1 cellular context compared by ENCODE assay signal in the genomic region with DNA sequence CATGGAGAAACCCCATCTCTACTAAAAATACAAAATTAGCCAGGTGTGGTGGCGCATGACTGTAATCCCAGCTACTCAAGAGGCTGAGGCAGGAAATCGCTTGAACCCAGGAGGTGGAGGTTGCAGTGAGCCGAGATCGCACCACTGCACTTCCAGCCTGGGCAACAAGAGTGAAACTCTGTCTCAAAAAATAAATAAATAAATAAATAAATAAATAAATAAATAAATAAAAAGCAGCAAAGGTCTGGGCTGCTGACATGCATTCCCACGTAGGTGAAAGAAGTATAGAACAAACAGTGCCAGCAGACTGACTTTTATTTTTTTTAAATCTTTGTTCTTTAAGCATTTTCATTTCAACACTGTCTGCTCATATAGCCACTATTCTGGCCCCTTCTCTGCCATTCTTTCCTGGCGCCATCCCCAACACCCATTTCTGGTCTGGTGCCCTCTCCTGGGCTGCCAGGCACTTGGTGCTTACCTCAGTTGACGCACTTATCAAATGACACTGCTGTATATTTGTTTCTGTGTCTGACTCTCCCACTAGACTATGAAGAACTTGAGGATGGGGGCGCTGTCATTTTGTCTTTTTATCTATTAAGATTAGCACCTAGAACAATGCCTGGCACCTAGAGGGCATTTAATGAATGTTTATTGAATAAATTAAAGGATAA.
TF ChIP-seq lines count a peak whose summit lies in the region.

No MANE protein-coding gene starts in this region.

TF ChIP-seq in H1, 55 proteins besides CTCF, POLR2A, EP300 and RAD21:
- no peak for TF ChIP-seq CBX5 (IDR thresholded peaks at IDR 0.05; ENCODE audit: low read depth, low read length)
- no peak for TF ChIP-seq HDAC2 (IDR thresholded peaks at IDR 0.05; ENCODE audit: borderline replicate concordance in 1 of 2, low read depth in 2 of 2, low read length in 2 of 2)
- no peak for TF ChIP-seq YY1 (IDR thresholded peaks at IDR 0.05; ENCODE audit: low read depth, low read length)
- no peak for TF ChIP-seq EGR1 (IDR thresholded peaks at IDR 0.05; ENCODE audit: borderline replicate concordance, low read depth, low read length)
- TF ChIP-seq PHF8 (conservative IDR thresholded peaks at IDR 0.05; ENCODE audit: low read depth, low read length): no peak
- TF ChIP-seq TCF12 (IDR thresholded peaks at IDR 0.05; ENCODE audit: low read depth, low read length): no peak
- TF ChIP-seq CBX8 (IDR thresholded peaks at IDR 0.05; ENCODE audit: borderline replicate concordance, low read depth, low read length): no peak
- no peak for TF ChIP-seq NANOG (IDR thresholded peaks at IDR 0.05; ENCODE audit: insufficient read depth, low read depth, low read length, poor library complexity, severe bottlenecking)
- TF ChIP-seq RFX5 (IDR thresholded peaks at IDR 0.05; ENCODE audit: borderline replicate concordance, low read depth, low read length): no peak
